Comparison of ENCODE assay signal across 8 cellular contexts in the genomic region with DNA sequence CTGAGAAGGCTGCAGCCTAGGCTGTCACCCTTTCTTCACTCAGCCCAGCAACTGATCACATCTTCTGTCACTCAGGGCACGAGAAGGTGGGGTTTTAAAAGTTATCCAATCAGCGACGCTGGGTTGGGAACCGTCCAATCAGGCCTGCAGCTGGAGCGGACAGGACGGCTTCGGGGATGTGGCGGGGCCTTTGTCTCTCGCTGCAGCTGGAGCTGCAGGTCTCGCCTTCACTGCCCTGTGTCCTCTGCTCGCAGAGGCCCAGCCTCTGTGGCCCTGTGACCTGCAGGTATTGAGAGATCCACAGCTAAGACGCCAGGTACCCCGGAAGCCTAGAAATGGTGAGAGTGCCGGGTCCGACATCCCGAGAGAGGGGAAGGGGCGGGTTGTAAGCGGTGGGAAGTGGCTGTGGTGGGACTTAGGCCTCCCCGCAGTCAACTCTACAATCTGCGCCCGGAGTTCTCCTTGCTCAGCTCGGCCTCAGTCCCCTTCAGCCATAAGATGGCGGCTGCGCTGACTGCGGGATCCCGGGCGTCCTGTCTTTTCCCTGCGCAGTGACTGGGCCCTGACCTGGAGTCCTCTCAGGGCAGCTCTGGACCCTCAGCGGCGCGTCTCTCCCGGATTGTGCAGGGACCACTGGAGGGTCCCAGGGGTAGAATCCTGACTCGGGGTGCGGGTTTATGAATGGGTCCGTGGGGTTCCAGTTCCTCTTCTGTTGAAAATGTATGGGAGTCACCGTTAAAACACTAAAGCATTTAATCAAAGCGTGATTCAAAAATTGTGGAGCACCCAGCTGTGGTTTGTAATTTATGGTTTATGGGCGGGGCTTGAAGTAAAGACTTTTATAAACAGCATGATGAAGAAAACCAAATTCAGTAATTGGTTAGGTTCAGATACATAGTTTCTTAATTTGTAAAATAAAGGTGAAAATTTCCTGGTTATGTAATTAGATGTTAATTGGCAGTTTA. TPM values are rescaled to one million over a fixed set of nuclear protein-coding genes. Genes with fewer than 3 reads are reported as not detected.
DNase-seq lines count a peak whose midpoint lies in the region; ATAC-seq and TF ChIP-seq lines count a peak whose summit lies in the region.

TSS of gene ZNF714 (plus strand) at position 193 of the 965 bp plus-strand sequence. CDS start 16,066 bp downstream, outside the sequence.

- H3K4me3 ChIP-seq in psoas muscle (peak within 1 kb of the TSS; percentile 91), uterus (peak within 1 kb of the TSS; percentile 49 to 54)

- H3K4me1 ChIP-seq in psoas muscle: peaks cover 3% of the 10 kb centered on the region
- H3K4me1 ChIP-seq in uterus: no peaks in the 10 kb centered on the region

- intact Hi-C loops in left ventricle myocardium superior (cut with micrococcal nuclease) (no loop called here), psoas muscle (cut with DNase I) (no loop called here), uterus (cut with DNase I; ENCODE audit: low total_unique reads) (no loop called here)

- WGBS in psoas muscle, 3 donors: 34 to 72% (median 36%) methylated on average over 36 to 38 of the region's 38 CpGs

- H3K9me3 ChIP-seq in psoas muscle (no peaks in the 10 kb centered on the region), uterus (no peaks in the 10 kb centered on the region)

- ATAC-seq in left ventricle myocardium superior: peak; percentile 100
- ATAC-seq in psoas muscle: peak; percentile 99 to 100 (median 100)

- H3K27ac ChIP-seq in psoas muscle (peak within 1 kb of the TSS; percentile 34), uterus (peak within 1 kb of the TSS; percentile 55 to 63)

- H3K36me3 ChIP-seq in psoas muscle (ENCODE audit: insufficient read depth in 1 of 2, low read depth in 1 of 2): peaks cover 0 to 5% of the 10 kb centered on the region in 2 donors
- no peaks in the 10 kb centered on the region for H3K36me3 ChIP-seq in uterus

- peak in 1 of 2 donors; percentile 25 for TF ChIP-seq POLR2A in uterus (IDR thresholded peaks at IDR 0.05)

- POLR2A ChIA-PET in HEK293T (lab: Yijun Ruan, JAX): interaction anchor here (0.6 to 2.2 kb wide), 7 partner anchors 11 to 247 kb away, joined by 3 to 13 read pairs (median 7); partner anchors contain the start of genes ZNF430, ZNF431 and ZNF708

- H3K27me3 ChIP-seq in psoas muscle (ENCODE audit: insufficient read depth in 3 of 3, low read length in 2 of 3) (no peaks in the 10 kb centered on the region), uterus (no peaks in the 10 kb centered on the region)

- DNase-seq in GDM1 (lab: John Stamatoyannopoulos, UW) (peak; percentile 74), HEK293T (ENCODE audit: extremely low spot score) (peak; percentile 83), NAMALWA (ENCODE audit: low spot score) (peak; percentile 94), SW480 (ENCODE audit: low spot score) (peak; percentile 93), amniotic epithelial cell (ENCODE audit: low read depth) (peak; percentile 94), left ventricle myocardium superior (peak; percentile 85), psoas muscle (peak; percentile 87 to 92), uterus (peak; percentile 77 to 81)

- CTCF ChIA-PET in HEK293T (lab: Yijun Ruan, JAX): no interaction called here

- TF ChIP-seq CTCF in psoas muscle (IDR thresholded peaks at IDR 0.05) (no peak), uterus (IDR thresholded peaks at IDR 0.05) (no peak)

TF ChIP-seq in HEK293T, 16 proteins besides CTCF, POLR2A, EP300 and RAD21:
- no peak for TF ChIP-seq FOXM1 (IDR thresholded peaks at IDR 0.05; ENCODE audit: borderline replicate concordance)
- TF ChIP-seq PKNOX1 (IDR thresholded peaks at IDR 0.05): peak; percentile 98
- TF ChIP-seq LEF1 (IDR thresholded peaks at IDR 0.05; ENCODE audit: borderline replicate concordance): no peak
- TF ChIP-seq L3MBTL2 (conservative IDR thresholded peaks at IDR 0.05): no peak
- TF ChIP-seq ELF4 (IDR thresholded peaks at IDR 0.05): peak; percentile 14; the same call in 1 of the 2 replicates
- no peak for TF ChIP-seq SP1 (IDR thresholded peaks at IDR 0.05)

RNA-seq across cellular contexts. Expression of gene ZNF714, which starts in this region (rescaled TPM):
- total RNA-seq in left ventricle myocardium superior (2.6 TPM), psoas muscle (1 to 10 TPM; 1.5 to 3.5 (median 2.3) TPM), uterus (10 to 100 TPM in 1 of 4 donors, 1 to 10 TPM in 3; 3.3 to 28.2 (median 5.8) TPM)
- polyA plus RNA-seq in psoas muscle: 1 to 10 TPM in 1 of 3 donors, under 1 TPM in 2; 0.70 to 1.4 (median 0.86) TPM

Comparison
In these comparisons a context has a peak if more than half of its experiments do, and no peak if none do; other contexts are left out.
1. Peak in every context shown above with its lines: DNase-seq, ATAC-seq, H3K4me3 ChIP-seq and H3K27ac ChIP-seq.